13 cellular contexts compared by ENCODE assay signal in genomic region chr2:43333096-43333655, GRCh38.
DNase-seq lines count a peak whose midpoint lies in the region; ATAC-seq and TF ChIP-seq lines count a peak whose summit lies in the region.
"Had no signal": no experiment of that assay in that cellular context is flagged by ENCODE, and none has a peak within 500 bp of the region (broad histone marks: within the 10 kb centered on the region; RNA-seq: fewer than 3 reads in every experiment).

No MANE protein-coding gene starts in this region.

- no peaks in the 10 kb centered on the region for H3K79me2 ChIP-seq in smooth muscle cell (ENCODE audit: low read depth)

- H3K4me1 Mint-ChIP-seq in brain: peaks cover 66% of the 10 kb centered on the region
- H3K4me1 Mint-ChIP-seq in activated T-cell treated with anti-CD3 and anti-CD28 coated beads, Interleukin-2, amount 50 U/mL, for 4 hours (ENCODE audit: low read depth): no peaks in the 10 kb centered on the region

- intact Hi-C loops in left lung (cut with DNase I): no loop called here

- H4K20me1 ChIP-seq in smooth muscle cell (ENCODE audit: low read depth): no peaks in the 10 kb centered on the region

- no peaks in the 10 kb centered on the region for H3K27me3 Mint-ChIP-seq in brain
- no peaks in the 10 kb centered on the region for H3K27me3 Mint-ChIP-seq in activated T-cell treated with anti-CD3 and anti-CD28 coated beads, Interleukin-2, amount 50 U/mL, for 4 hours (ENCODE audit: low read depth)
- H3K27me3 Mint-ChIP-seq: activated naive CD8-positive, alpha-beta T cell treated with anti-CD3 and anti-CD28 coated beads, Interleukin-2, amount 50 U/mL, for 24 hours; CD8-positive, alpha-beta memory T cell had no signal

- no peak overlapping the region for H3K9ac ChIP-seq in HUES64 (ENCODE audit: low read depth, low read length)
- H3K9ac ChIP-seq in smooth muscle cell (ENCODE audit: low read depth): peak overlapping the region; percentile 22

- H3F3A ChIP-seq in smooth muscle cell (ENCODE audit: low read depth): peaks cover 13% of the 10 kb centered on the region

- H3K4me2 ChIP-seq in smooth muscle cell: peak overlapping the region; percentile 80

- H3K9me3 Mint-ChIP-seq in brain: no peaks in the 10 kb centered on the region
- no peaks in the 10 kb centered on the region for H3K9me3 Mint-ChIP-seq in activated T-cell treated with anti-CD3 and anti-CD28 coated beads, Interleukin-2, amount 50 U/mL, for 4 hours
- H3K9me3 Mint-ChIP-seq: activated naive CD8-positive, alpha-beta T cell treated with anti-CD3 and anti-CD28 coated beads, Interleukin-2, amount 50 U/mL, for 24 hours; CD8-positive, alpha-beta memory T cell had no signal

- H3K4me1 ChIP-seq in HUES64 (ENCODE audit: insufficient read depth, low read length) (peaks cover 11% of the 10 kb centered on the region), left lung (peaks cover 9 to 36% of the 10 kb centered on the region in 2 donors), smooth muscle cell (ENCODE audit: low read depth) (peaks cover 18% of the 10 kb centered on the region)

- H3K27me3 ChIP-seq in HUES64 (ENCODE audit: insufficient read depth, low read length): no peaks in the 10 kb centered on the region
- no peaks in the 10 kb centered on the region for H3K27me3 ChIP-seq in left lung
- no peaks in the 10 kb centered on the region for H3K27me3 ChIP-seq in smooth muscle cell (ENCODE audit: low read depth)

- H3K4me3 Mint-ChIP-seq in brain: peak overlapping the region in 3 of 5 experiments; percentile 20 to 53 (median 50)
- H3K4me3 Mint-ChIP-seq in activated T-cell treated with anti-CD3 and anti-CD28 coated beads, Interleukin-2, amount 50 U/mL, for 4 hours: no peak overlapping the region
- H3K4me3 Mint-ChIP-seq: activated naive CD8-positive, alpha-beta T cell treated with anti-CD3 and anti-CD28 coated beads, Interleukin-2, amount 50 U/mL, for 24 hours; CD8-positive, alpha-beta memory T cell had no signal

- no peaks in the 10 kb centered on the region for H3K36me3 ChIP-seq in HUES64 (ENCODE audit: insufficient read depth, low read length)
- H3K36me3 ChIP-seq in left lung: no peaks in the 10 kb centered on the region
- H3K36me3 ChIP-seq in smooth muscle cell (ENCODE audit: low read depth): no peaks in the 10 kb centered on the region

- H3K36me3 Mint-ChIP-seq in brain: peaks cover under 1% of the 10 kb centered on the region
- H3K36me3 Mint-ChIP-seq in activated T-cell treated with anti-CD3 and anti-CD28 coated beads, Interleukin-2, amount 50 U/mL, for 4 hours (ENCODE audit: insufficient read depth): peaks cover 36% of the 10 kb centered on the region

- H3K4me3 ChIP-seq in HUES64 (ENCODE audit: low read length): no peak overlapping the region
- no peak overlapping the region for H3K4me3 ChIP-seq in left lung
- H3K4me3 ChIP-seq in smooth muscle cell: peak overlapping the region; percentile 19

- H3K9me3 ChIP-seq in HUES64 (ENCODE audit: insufficient read depth, low read depth, low read length): no peaks in the 10 kb centered on the region
- H3K9me3 ChIP-seq in left lung: no peaks in the 10 kb centered on the region
- H3K9me3 ChIP-seq in smooth muscle cell (replicated peaks; ENCODE audit: low read depth): no peaks in the 10 kb centered on the region

- peak; percentile 30 for ATAC-seq in left lung
- no peak for ATAC-seq in activated T-cell treated with anti-CD3 and anti-CD28 coated beads, Interleukin-2, amount 50 U/mL, for 4 hours
- ATAC-seq in HG03097 (IDR thresholded peaks at IDR 0.05; ENCODE audit: low FRiP score, unreplicated experiment): no peak
- ATAC-seq in GM18868 (IDR thresholded peaks at IDR 0.05; ENCODE audit: unreplicated experiment): no peak
- ATAC-seq: activated naive CD8-positive, alpha-beta T cell treated with anti-CD3 and anti-CD28 coated beads, Interleukin-2, amount 50 U/mL, for 24 hours had no signal

- peak overlapping the region; percentile 58 to 97 (median 92) for H3K27ac Mint-ChIP-seq in brain
- H3K27ac Mint-ChIP-seq: activated naive CD8-positive, alpha-beta T cell treated with anti-CD3 and anti-CD28 coated beads, Interleukin-2, amount 50 U/mL, for 24 hours had no signal

- TF ChIP-seq CTCF in brain (conservative IDR thresholded peaks at IDR 0.05) (no peak), left lung (IDR thresholded peaks at IDR 0.05) (no peak), smooth muscle cell (IDR thresholded peaks at IDR 0.05; ENCODE audit: borderline replicate concordance, insufficient read depth, poor library complexity, severe bottlenecking) (no peak)

- H2AFZ ChIP-seq in smooth muscle cell (ENCODE audit: low read depth): peak overlapping the region; percentile 54

- no peak for DNase-seq in left lung
- no peak for DNase-seq in smooth muscle cell (lab: John Stamatoyannopoulos, UW; ENCODE audit: unreplicated experiment)
- DNase-seq in activated T-cell treated with anti-CD3 and anti-CD28 coated beads, Interleukin-2, amount 50 U/mL, for 4 hours: no peak
- no peak for DNase-seq in activated gamma-delta T cell (lab: John Stamatoyannopoulos, UW)
- DNase-seq: activated naive CD8-positive, alpha-beta T cell treated with anti-CD3 and anti-CD28 coated beads, Interleukin-2, amount 50 U/mL, for 24 hours; CD8-positive, alpha-beta memory T cell; H7; kidney glomerular epithelial cell; NCI-H1417 had no signal

- 86% methylated on average over 6 of the region's 6 CpGs for WGBS in HUES64
- 37% methylated on average over 6 of the region's 6 CpGs for WGBS in smooth muscle cell (ENCODE audit: low lambda C conversion rate)

- H3K27ac ChIP-seq in HUES64 (ENCODE audit: low read depth, low read length) (peak overlapping the region; percentile 8; the same call in 1 of the 2 replicates), left lung (peak overlapping the region; percentile 49 to 71), smooth muscle cell (ENCODE audit: low read depth) (peak overlapping the region; percentile 72)

Comparison
In these comparisons a context has a peak if more than half of its experiments do, and no peak if none do; other contexts are left out.
1. H3K27ac ChIP-seq: peak in every context shown above with its lines; median percentile 72 in smooth muscle cell; 60 in left lung; 8 in HUES64.